ENCODE assay signal across 8 cellular contexts in the genomic region with DNA sequence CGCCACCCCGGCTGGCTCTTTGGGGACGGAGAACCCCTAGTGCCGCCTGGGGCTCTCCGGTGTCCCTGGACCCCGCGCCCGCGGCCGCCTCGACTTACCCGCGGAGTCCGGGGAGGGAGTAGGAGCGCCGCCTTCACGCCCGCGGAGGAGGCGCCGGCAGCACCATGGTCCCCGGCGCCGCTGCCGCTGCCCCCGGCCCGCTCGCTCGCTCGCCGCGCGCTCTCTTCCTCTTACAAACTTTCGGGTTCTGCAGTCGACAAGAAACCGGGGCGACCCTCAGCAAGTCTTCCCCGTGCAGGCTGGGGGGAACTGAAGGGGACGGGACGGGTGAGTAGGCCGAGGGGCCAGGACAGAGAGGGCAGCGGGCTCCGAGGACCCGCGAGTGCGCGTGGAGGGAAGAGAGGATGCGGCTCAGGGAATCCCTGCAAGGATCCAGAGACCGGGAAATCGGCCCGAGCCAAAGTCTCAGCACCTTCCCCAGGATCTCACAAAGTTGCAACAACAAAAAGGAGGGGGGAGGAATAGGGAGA. TPM values are rescaled to one million over a fixed set of nuclear protein-coding genes. Genes with fewer than 3 reads are reported as not detected.
DNase-seq lines count a peak whose midpoint lies in the region; ATAC-seq, FAIRE-seq and TF ChIP-seq lines count a peak whose summit lies in the region.

No MANE protein-coding gene starts in this region.

- POLR2A ChIA-PET in MCF 10A (lab: Yijun Ruan, JAX), result interaction anchor here (0.6 to 5.9 kb wide), 14 partner anchors 17 to 599 kb away, joined by 3 to 219 read pairs (median 10); no protein-coding TSS in a partner anchor

- H3K36me3 Mint-ChIP-seq in MCF 10A (ENCODE audit: insufficient read depth, unreplicated experiment), result peaks cover 18% of the 10 kb centered on the region

- ATAC-seq in HG02759 (IDR thresholded peaks at IDR 0.05; ENCODE audit: unreplicated experiment), result no peak
- ATAC-seq in HG03045 (IDR thresholded peaks at IDR 0.05; ENCODE audit: unreplicated experiment), result no peak
- no peak for ATAC-seq in HG02610 (IDR thresholded peaks at IDR 0.05; ENCODE audit: unreplicated experiment)

- no peak for TF ChIP-seq CTCF in MCF 10A (IDR thresholded peaks at IDR 0.05; ENCODE audit: unreplicated experiment)

- H3K27me3 Mint-ChIP-seq in MCF 10A (ENCODE audit: insufficient read depth, unreplicated experiment), result no peaks in the 10 kb centered on the region

- intact Hi-C loops in MCF 10A (cut with micrococcal nuclease), result loop anchor here (2.0 to 10.0 kb wide), 4 partner anchors 45 to 367 kb away; no protein-coding TSS in a partner anchor

- peaks cover 26% of the 10 kb centered on the region for H3K4me1 Mint-ChIP-seq in MCF 10A (ENCODE audit: insufficient read depth, unreplicated experiment)

- BruUV-seq in MCF 10A (replicated peaks; lab: Mats Ljungman, UMichigan), result no TSS peak

- H3K27ac Mint-ChIP-seq in MCF 10A (ENCODE audit: low read depth, unreplicated experiment), result peak overlapping the region; percentile 97

- DNase-seq in H54 (ENCODE audit: insufficient read length, low spot score) (peak; percentile 20), T-helper 1 cell (peak in 3 of 5 donors; percentile 6 to 26 (median 15)), MCF 10A (ENCODE audit: unreplicated experiment) (no peak), islet precursor cell (peak; percentile 66)
- peak; percentile 34 for DNase-seq in stimulated activated CD4-positive, alpha-beta T cell treated with anti-CD3 and anti-CD28 coated beads, Interleukin-12 subunit alpha, Interleukin-12 subunit beta, amount 100 ng/mL, for 4 hours

- TF ChIP-seq POLR2A in H54 (IDR thresholded peaks at IDR 0.05; ENCODE audit: low read depth, low read length), result no peak

- CTCF ChIA-PET in MCF 10A (lab: Yijun Ruan, JAX), result interaction anchor here (0.9 to 2.2 kb wide), 5 partner anchors 75 to 518 kb away, joined by 3 to 16 read pairs (median 5); no protein-coding TSS in a partner anchor

- H3K9me3 Mint-ChIP-seq in MCF 10A (ENCODE audit: unreplicated experiment), result no peaks in the 10 kb centered on the region

- H3K4me3 Mint-ChIP-seq in MCF 10A (ENCODE audit: unreplicated experiment), result peak overlapping the region; percentile 85

- no peak for FAIRE-seq in H54 (lab: Jason Lieb, UNC)

RNA-seq across cellular contexts. Expression of a gene that starts 2.0 kb away (rescaled TPM):
- 49.0 and 51.1 TPM in 2 replicates for total RNA-seq in MCF 10A (2022)
